Comparison of ENCODE assay signal across 35 cellular contexts in genomic region chr19:34967551-34967950, GRCh38.
"Had no signal": no experiment of that assay in that cellular context is flagged by ENCODE, and none has a peak within 500 bp of the region (broad histone marks: within the 10 kb centered on the region; RNA-seq: fewer than 3 reads in every experiment).

No MANE protein-coding gene starts in this region.

- H3K27ac ChIP-seq: adrenal gland, body of pancreas, epithelial cell of prostate, WERI-Rb-1 had no signal

- H3K27me3 ChIP-seq: adrenal gland, body of pancreas had no signal

- H3K9me3 ChIP-seq: adrenal gland, body of pancreas had no signal

- H3K4me3 ChIP-seq: adrenal gland, body of pancreas had no signal

- H3K36me3 ChIP-seq: adrenal gland, WERI-Rb-1 had no signal

- ATAC-seq: activated CD4-positive, CD25-positive, alpha-beta regulatory T cell treated with anti-CD3 and anti-CD28 coated beads, Interleukin-2, amount 50 U/mL, for 24 hours; activated CD8-positive, alpha-beta memory T cell treated with anti-CD3 and anti-CD28 coated beads, Interleukin-2, amount 10 ng/mL, durations not matched to agents 7 days and 5 days; activated naive CD8-positive, alpha-beta T cell treated with anti-CD3 and anti-CD28 coated beads, Interleukin-2, amount 50 U/mL, for 24 hours; body of pancreas; effector memory CD8-positive, alpha-beta T cell; T-helper 17 cell had no signal

- DNase-seq: activated B cell treated with CpG ODN at 0.5 μM for 24 hours; activated CD4-positive, alpha-beta memory T cell treated with anti-CD3 and anti-CD28 coated beads, Interleukin-2, amount 10 ng/mL, durations not matched to agents 7 days and 5 days; activated CD4-positive, alpha-beta T cell treated with anti-CD3 and anti-CD28 coated beads for 48 hours; activated CD8-positive, alpha-beta memory T cell treated with anti-CD3 and anti-CD28 coated beads, Interleukin-2, amount 10 ng/mL, durations not matched to agents 7 days and 5 days; activated CD8-positive, alpha-beta memory T cell treated with anti-CD3 and anti-CD28 coated beads, Interleukin-2, amount 50 U/mL, for 4 hours; activated effector memory CD4-positive, alpha-beta T cell treated with anti-CD3 and anti-CD28 coated beads, Interleukin-2, amount 50 U/mL, for 16 hours; activated naive CD4-positive, alpha-beta T cell treated with anti-CD3 and anti-CD28 coated beads for 36 hours; activated naive CD8-positive, alpha-beta T cell treated with anti-CD3 and anti-CD28 coated beads for 36 hours; activated naive CD8-positive, alpha-beta T cell treated with anti-CD3 and anti-CD28 coated beads, Interleukin-2, amount 50 U/mL, for 24 hours; activated T-cell treated with anti-CD3 and anti-CD28 coated beads, Interleukin-2, amount 50 U/mL, for 1 hour; activated T-cell treated with anti-CD3 and anti-CD28 coated beads, Interleukin-2, amount 50 U/mL, for 48 hours; adrenal gland; amygdala; aorta; body of pancreas; caudate nucleus; cortex of kidney; dermis blood vessel endothelial cell; effector CD4-positive, alpha-beta T cell; effector memory CD8-positive, alpha-beta T cell; foreskin fibroblast; T-helper 1 cell; T-helper 17 cell; T1000; WERI-Rb-1 had no signal

- FAIRE-seq: colon, endometrium, endothelial cell of umbilical vein, frontal cortex had no signal

- H3K27me3 Mint-ChIP-seq: activated CD4-positive, alpha-beta memory T cell treated with anti-CD3 and anti-CD28 coated beads, Interleukin-2, amount 10 ng/mL, durations not matched to agents 7 days and 5 days; activated CD8-positive, alpha-beta memory T cell treated with anti-CD3 and anti-CD28 coated beads, Interleukin-2, amount 10 ng/mL, durations not matched to agents 7 days and 5 days; activated naive CD4-positive, alpha-beta T cell treated with anti-CD3 and anti-CD28 coated beads, Interleukin-2, amount 50 U/mL, for 24 hours; activated naive CD8-positive, alpha-beta T cell treated with anti-CD3 and anti-CD28 coated beads for 36 hours; activated naive CD8-positive, alpha-beta T cell treated with anti-CD3 and anti-CD28 coated beads, Interleukin-2, amount 50 U/mL, for 24 hours; effector memory CD8-positive, alpha-beta T cell; T-helper 17 cell had no signal

- H3K27ac Mint-ChIP-seq: activated B cell treated with CpG ODN at 0.5 μM for 24 hours; activated CD4-positive, alpha-beta memory T cell treated with anti-CD3 and anti-CD28 coated beads, Interleukin-2, amount 10 ng/mL, durations not matched to agents 7 days and 5 days; activated CD8-positive, alpha-beta memory T cell treated with anti-CD3 and anti-CD28 coated beads, Interleukin-2, amount 10 ng/mL, durations not matched to agents 7 days and 5 days; activated naive CD4-positive, alpha-beta T cell treated with anti-CD3 and anti-CD28 coated beads for 36 hours; activated naive CD8-positive, alpha-beta T cell treated with anti-CD3 and anti-CD28 coated beads for 36 hours; activated naive CD8-positive, alpha-beta T cell treated with anti-CD3 and anti-CD28 coated beads, Interleukin-2, amount 50 U/mL, for 24 hours; activated T-helper 1 cell treated with anti-CD3 and anti-CD28 coated beads, Interleukin-12 subunit alpha, Interleukin-12 subunit beta, Interleukin-2, Interleukin-4 antibody, amounts not matched to agents 30 ng/mL and 10 ng/mL and 1 ng/mL, durations not matched to agents 14 hours and 24 hours and 36 hours; activated T-helper 2 cell treated with anti-CD3 and anti-CD28 coated beads, Interferon-gamma antibody, Interleukin-2, Interleukin-4, amounts not matched to agents 10 μg/mL and 5 μg/mL and 100 μg/mL, durations not matched to agents 14 hours and 24 hours and 36 hours; effector memory CD8-positive, alpha-beta T cell; T-helper 17 cell; T-helper 2 cell treated with Interferon-gamma antibody and Interleukin-4, amounts not matched to agents 5 μg/mL and 100 μg/mL, for 36 hours had no signal

- H3K4me3 Mint-ChIP-seq: activated B cell treated with CpG ODN at 0.5 μM for 24 hours; activated CD4-positive, alpha-beta memory T cell treated with anti-CD3 and anti-CD28 coated beads, Interleukin-2, amount 10 ng/mL, durations not matched to agents 7 days and 5 days; activated CD8-positive, alpha-beta memory T cell treated with anti-CD3 and anti-CD28 coated beads, Interleukin-2, amount 10 ng/mL, durations not matched to agents 7 days and 5 days; activated naive CD4-positive, alpha-beta T cell treated with anti-CD3 and anti-CD28 coated beads for 36 hours; activated naive CD4-positive, alpha-beta T cell treated with anti-CD3 and anti-CD28 coated beads, Interleukin-2, amount 50 U/mL, for 24 hours; activated naive CD8-positive, alpha-beta T cell treated with anti-CD3 and anti-CD28 coated beads for 36 hours; activated naive CD8-positive, alpha-beta T cell treated with anti-CD3 and anti-CD28 coated beads, Interleukin-2, amount 50 U/mL, for 24 hours; activated T-helper 1 cell treated with anti-CD3 and anti-CD28 coated beads, Interleukin-12 subunit alpha, Interleukin-12 subunit beta, Interleukin-2, Interleukin-4 antibody, amounts not matched to agents 30 ng/mL and 10 ng/mL and 1 ng/mL, durations not matched to agents 14 hours and 24 hours and 36 hours; effector memory CD8-positive, alpha-beta T cell; T-helper 17 cell; T-helper 2 cell treated with Interferon-gamma antibody and Interleukin-4, amounts not matched to agents 5 μg/mL and 100 μg/mL, for 36 hours had no signal
